In the genomic region with DNA sequence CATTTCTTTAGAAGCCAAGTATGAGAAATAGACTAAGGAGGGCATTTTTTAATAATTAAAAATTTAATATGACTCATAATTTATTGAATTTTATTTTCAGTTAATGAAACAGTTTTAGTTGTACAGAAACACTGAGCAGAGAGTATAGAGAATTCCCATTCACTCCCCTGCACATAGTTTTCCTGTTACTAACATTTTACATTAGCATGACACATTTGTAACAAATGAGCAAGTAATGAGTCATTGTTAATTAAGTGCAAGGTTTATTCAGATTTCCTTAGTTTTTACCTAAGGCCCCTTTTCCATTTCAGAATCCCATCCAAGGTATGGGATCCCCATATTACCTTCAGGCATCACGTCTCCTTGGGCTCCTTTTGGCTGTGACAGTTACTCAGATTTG, we compare ENCODE assay signal across 17 cellular contexts.
DNase-seq lines count a peak whose midpoint lies in the region; ATAC-seq and TF ChIP-seq lines count a peak whose summit lies in the region.
"Had no signal": no experiment of that assay in that cellular context is flagged by ENCODE, and none has a peak within 500 bp of the region (broad histone marks: within the 10 kb centered on the region; RNA-seq: fewer than 3 reads in every experiment).

No MANE protein-coding gene starts in this region.

- peaks cover 0 to 8% of the 10 kb centered on the region in 2 donors for H3K4me1 ChIP-seq in left lung

- H3K4me3 ChIP-seq in epithelial cell of esophagus (ENCODE audit: low read length) (no peak overlapping the region), left lung (no peak overlapping the region)

- no peaks in the 10 kb centered on the region for H3K27me3 ChIP-seq in left lung

- no peak overlapping the region for H3K27ac ChIP-seq in left lung

- peak; percentile 27 for ATAC-seq in left lung
- no peak for ATAC-seq in HG02852 (IDR thresholded peaks at IDR 0.05; ENCODE audit: unreplicated experiment)
- ATAC-seq: activated CD4-positive, alpha-beta T cell treated with anti-CD3 and anti-CD28 coated beads for 36 hours; sciatic nerve had no signal

- TF ChIP-seq CTCF in epithelial cell of esophagus (IDR thresholded peaks at IDR 0.05; ENCODE audit: insufficient read depth, low read depth, low read length, missing control alignments) (no peak), left lung (IDR thresholded peaks at IDR 0.05) (no peak)

- no peaks in the 10 kb centered on the region for H3K36me3 ChIP-seq in left lung

- DNase-seq in AG20443 (ENCODE audit: low spot score) (peak; percentile 40), RKO (ENCODE audit: low spot score) (peak; percentile 64), epithelial cell of esophagus (ENCODE audit: low read depth) (peak; percentile 82), left lung (no peak), anterior cingulate cortex (lab: John Stamatoyannopoulos, UW) (no peak), NCI-H2196 treated with DMSO at 0.1 percent for 48 hours (lab: John Stamatoyannopoulos, UW; ENCODE audit: unreplicated experiment) (no peak), NCI-H1694 treated with DMSO at 0.1 percent for 48 hours (lab: John Stamatoyannopoulos, UW) (no peak)
- DNase-seq: activated CD4-positive, alpha-beta T cell treated with anti-CD3 and anti-CD28 coated beads for 36 hours; activated effector memory CD4-positive, alpha-beta T cell treated with anti-CD3 and anti-CD28 coated beads, Interleukin-2, amount 50 U/mL, for 16 hours; amniotic stem cell; hypothalamus; NCI-H2081 treated with DMSO at 0.1 percent for 48 hours; NCI-H524 treated with DMSO at 0.1 percent for 48 hours; stimulated activated CD4-positive, alpha-beta T cell treated with anti-CD3 and anti-CD28 coated beads, Interleukin-2, amount 100 ng/mL, for 24 hours; T-helper 9 cell had no signal

- no peaks in the 10 kb centered on the region for H3K9me3 ChIP-seq in left lung

- intact Hi-C loops in left lung (cut with DNase I) = no loop called here

Comparison
In these comparisons a context has a peak if more than half of its experiments do, and no peak if none do; other contexts are left out.
1. DNase-seq: peak in AG20443 (single experiment), RKO (single experiment) and epithelial cell of esophagus (single experiment); none in left lung (0 of 2), anterior cingulate cortex (0 of 58), NCI-H2196 treated with DMSO at 0.1 percent for 48 hours (single experiment) and NCI-H1694 treated with DMSO at 0.1 percent for 48 hours (single experiment).